In genomic region chr1:3518256-3518655, GRCh38 we compare ENCODE assay signal across 10 cellular contexts.
DNase-seq lines count a peak whose midpoint lies in the region; TF ChIP-seq lines count a peak whose summit lies in the region.
"Had no signal": no experiment of that assay in that cellular context is flagged by ENCODE, and none has a peak within 500 bp of the region (broad histone marks: within the 10 kb centered on the region; RNA-seq: fewer than 3 reads in every experiment).

No MANE protein-coding gene starts in this region.

- TF ChIP-seq CTCF in GM13976 (IDR thresholded peaks at IDR 0.05; ENCODE audit: borderline replicate concordance, control extremely low read depth, extremely low read depth, insufficient read depth, missing control alignments) (peak; percentile 39), fibroblast of pulmonary artery (IDR thresholded peaks at IDR 0.05; ENCODE audit: low read length, missing control alignments) (peak; percentile 66)

- H3K4me3 ChIP-seq in fibroblast of pulmonary artery (replicated peaks; ENCODE audit: low read depth, low read length) = no peak overlapping the region
- H3K4me3 ChIP-seq: vagina had no signal

- in situ Hi-C loops in GM13976 (cut with MboI; ENCODE audit: low sequenced_read_pairs, unreplicated experiment) = no loop called here

- DNase-seq in GM13976 (ENCODE audit: low spot score) (no peak), fibroblast of pulmonary artery (ENCODE audit: low read depth) (no peak), SKM-1 (lab: John Stamatoyannopoulos, UW; ENCODE audit: unreplicated experiment) (no peak), DMS114 treated with DMSO at 0.1 percent for 48 hours (lab: John Stamatoyannopoulos, UW; ENCODE audit: unreplicated experiment) (no peak), hepatic stellate cell (ENCODE audit: low spot score) (no peak), occipital lobe (lab: John Stamatoyannopoulos, UW) (no peak)
- DNase-seq in activated CD4-positive, alpha-beta T cell treated with anti-CD3 and anti-CD28 coated beads, Interleukin-2, amount 50 U/mL, for 48 hours = peak; percentile 53 to 57
- DNase-seq in stimulated activated CD4-positive, alpha-beta T cell treated with anti-CD3 and anti-CD28 coated beads, Interleukin-4, amount 100 ng/mL, for 24 hours = peak; percentile 32
- DNase-seq: caudate nucleus had no signal

Comparison
In these comparisons a context has a peak if more than half of its experiments do, and no peak if none do; other contexts are left out.
1. DNase-seq: peak in activated CD4-positive, alpha-beta T cell treated with anti-CD3 and anti-CD28 coated beads, Interleukin-2, amount 50 U/mL, for 48 hours (2 of 2) and stimulated activated CD4-positive, alpha-beta T cell treated with anti-CD3 and anti-CD28 coated beads, Interleukin-4, amount 100 ng/mL, for 24 hours (single experiment); none in GM13976 (single experiment), fibroblast of pulmonary artery (single experiment), SKM-1 (single experiment), DMS114 treated with DMSO at 0.1 percent for 48 hours (single experiment), hepatic stellate cell (single experiment) and occipital lobe (single experiment).